In genomic region chr14:101027291-101027690, GRCh38 we compare ENCODE assay signal across 15 cellular contexts.
A peak's percentile ranks its signal among the peaks of the same experiment; 100 is the strongest.
DNase-seq lines count a peak whose midpoint lies in the region; ATAC-seq and TF ChIP-seq lines count a peak whose summit lies in the region.
"Had no signal": no experiment of that assay in that cellular context is flagged by ENCODE, and none has a peak within 500 bp of the region (broad histone marks: within the 10 kb centered on the region; RNA-seq: fewer than 3 reads in every experiment).

No MANE protein-coding gene starts in this region.

- H3K4me3 ChIP-seq in sigmoid colon = no peak overlapping the region

- DNase-seq in left ventricle myocardium superior = peak; percentile 4
- DNase-seq in Right ventricle myocardium superior = no peak
- peak; percentile 32 for DNase-seq in islet precursor cell
- peak; percentile 21 for DNase-seq in sigmoid colon
- DNase-seq in NCI-H510A treated with DMSO at 0.1 percent for 48 hours (lab: John Stamatoyannopoulos, UW) = no peak
- DNase-seq in left colon = no peak
- DNase-seq in dermis blood vessel endothelial cell = no peak
- DNase-seq: ACHN; BE2C; C1 segment of cervical spinal cord; CD4-positive, CD25-positive, alpha-beta regulatory T cell; COR-L47; DMS 273 treated with DMSO at 0.1 percent for 48 hours; DMS53; H9 had no signal

- TF ChIP-seq CTCF in sigmoid colon (IDR thresholded peaks at IDR 0.05) = no peak

- WGBS in sigmoid colon, 2 donors = 84 to 91% methylated on average over 10 of the region's 10 CpGs

- ATAC-seq in left ventricle myocardium superior = no peak
- ATAC-seq in Right ventricle myocardium superior (ENCODE audit: poor library complexity) = no peak
- no peak for ATAC-seq in left colon

- no peaks in the 10 kb centered on the region for H3K4me1 ChIP-seq in sigmoid colon
- H3K4me1 ChIP-seq: BE2C had no signal

- H3K27ac ChIP-seq in sigmoid colon = no peak overlapping the region

- no peaks in the 10 kb centered on the region for H3K36me3 ChIP-seq in sigmoid colon

- TF ChIP-seq POLR2A in sigmoid colon (IDR thresholded peaks at IDR 0.05) = no peak

- intact Hi-C loops in left ventricle myocardium superior (cut with micrococcal nuclease) = no loop called here
- intact Hi-C loops in Right ventricle myocardium superior (cut with DNase I) = no loop called here
- intact Hi-C loops in sigmoid colon (cut with DNase I) = no loop called here
- intact Hi-C loops in left colon (cut with DNase I, micrococcal nuclease) = no loop called here

- no peaks in the 10 kb centered on the region for H3K27me3 ChIP-seq in sigmoid colon
- H3K27me3 ChIP-seq: BE2C had no signal

- no peak for TF ChIP-seq EP300 in sigmoid colon (IDR thresholded peaks at IDR 0.05)

- H3K9me3 ChIP-seq in sigmoid colon = no peaks in the 10 kb centered on the region
- H3K9me3 ChIP-seq: BE2C had no signal

Comparison
In these comparisons a context has a peak if more than half of its experiments do, and no peak if none do; other contexts are left out.
1. DNase-seq: peak in left ventricle myocardium superior (single experiment), islet precursor cell (single experiment) and sigmoid colon (single experiment); none in Right ventricle myocardium superior (single experiment), NCI-H510A treated with DMSO at 0.1 percent for 48 hours (single experiment), left colon (0 of 2) and dermis blood vessel endothelial cell (single experiment).